In the genomic region with DNA sequence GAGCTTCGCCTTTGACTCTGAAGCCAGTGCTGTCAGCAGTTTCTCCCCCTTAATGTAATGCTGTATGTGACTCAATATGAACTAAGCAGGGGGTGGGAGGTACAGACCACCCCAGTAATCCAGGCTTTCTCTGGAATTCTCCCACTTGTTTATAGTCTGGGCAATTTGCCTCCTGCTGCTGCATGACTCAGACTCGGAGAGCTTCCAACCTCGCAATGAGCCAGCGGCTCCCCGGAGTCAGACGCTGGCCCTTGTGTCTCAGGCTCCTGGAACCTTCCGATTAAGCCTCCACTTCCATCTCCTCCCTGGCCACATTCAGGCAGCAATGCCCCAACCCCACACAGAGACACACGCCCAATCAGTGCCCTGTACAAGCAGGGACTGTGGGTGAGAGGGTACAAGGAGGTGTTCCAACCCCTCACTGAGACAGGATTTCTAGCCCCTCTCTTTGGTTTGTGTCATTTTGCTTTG, we compare ENCODE assay signal across 9 cellular contexts.
DNase-seq lines count a peak whose midpoint lies in the region; FAIRE-seq and TF ChIP-seq lines count a peak whose summit lies in the region.
"Had no signal": no experiment of that assay in that cellular context is flagged by ENCODE, and none has a peak within 500 bp of the region (broad histone marks: within the 10 kb centered on the region; RNA-seq: fewer than 3 reads in every experiment).

No MANE protein-coding gene starts in this region.

- H3K27ac ChIP-seq in HUES48 (ENCODE audit: low read depth, low read length) (peak overlapping the region; percentile 92), keratinocyte (ENCODE audit: control insufficient read depth, insufficient read depth, low read length) (no peak overlapping the region), testis (no peak overlapping the region)

- H3K4me3 Mint-ChIP-seq in MCF 10A (ENCODE audit: unreplicated experiment): peak overlapping the region; percentile 40
- H3K4me3 Mint-ChIP-seq in immature natural killer cell: no peak overlapping the region

- H3K9ac ChIP-seq in HUES48 (ENCODE audit: low read depth, low read length) (peak overlapping the region; percentile 29), keratinocyte (ENCODE audit: control insufficient read depth, extremely low read depth, insufficient read depth, low read length) (no peak overlapping the region)

- CTCF ChIA-PET in MCF 10A (lab: Yijun Ruan, JAX): interaction anchor here (0.6 kb wide), 1 partner anchor 1679 kb away, joined by 3 read pairs; no protein-coding TSS in a partner anchor

- H3K9me3 Mint-ChIP-seq in MCF 10A (ENCODE audit: unreplicated experiment) (peaks cover 7% of the 10 kb centered on the region), immature natural killer cell (no peaks in the 10 kb centered on the region)

- 25 to 39% methylated on average over 8 of the region's 8 CpGs for WGBS in testis, 2 donors

- no peak overlapping the region for H3K4me3 ChIP-seq in HUES48 (ENCODE audit: low read depth, low read length)
- no peak overlapping the region for H3K4me3 ChIP-seq in keratinocyte (ENCODE audit: control insufficient read depth in 2 of 3, extremely low read depth in 1 of 3, insufficient read depth in 2 of 3, low read depth in 1 of 3, low read length in 3 of 3)
- H3K4me3 ChIP-seq in testis: no peak overlapping the region

- H2AFZ ChIP-seq in keratinocyte (ENCODE audit: control insufficient read depth, low read length): peak overlapping the region; percentile 75

- H3K36me3 Mint-ChIP-seq in MCF 10A (ENCODE audit: insufficient read depth, unreplicated experiment) (no peaks in the 10 kb centered on the region), immature natural killer cell (no peaks in the 10 kb centered on the region)

- no peaks in the 10 kb centered on the region for H3K9me1 ChIP-seq in keratinocyte (ENCODE audit: control insufficient read depth, extremely low read depth, insufficient read depth, low read length)

- no TSS peak for BruUV-seq in MCF 10A (replicated peaks; lab: Mats Ljungman, UMichigan)

- intact Hi-C loops in MCF 10A (cut with micrococcal nuclease) (no loop called here), testis (cut with DNase I; ENCODE audit: low total_unique reads) (no loop called here)

- no peaks in the 10 kb centered on the region for H3K27me3 ChIP-seq in HUES48 (ENCODE audit: control insufficient read depth, insufficient read depth, low read length)
- H3K27me3 ChIP-seq in keratinocyte (ENCODE audit: control insufficient read depth, extremely low read depth, insufficient read depth, low read length): no peaks in the 10 kb centered on the region
- no peaks in the 10 kb centered on the region for H3K27me3 ChIP-seq in testis

- H4K20me1 ChIP-seq in keratinocyte (ENCODE audit: control insufficient read depth, extremely low read depth, insufficient read depth, low read length): no peaks in the 10 kb centered on the region

- H3K36me3 ChIP-seq in HUES48 (ENCODE audit: control insufficient read depth, insufficient read depth, low read length) (no peaks in the 10 kb centered on the region), keratinocyte (ENCODE audit: control insufficient read depth in 2 of 2, extremely low read depth in 1 of 2, insufficient read depth in 2 of 2, low read length in 2 of 2) (no peaks in the 10 kb centered on the region), testis (ENCODE audit: low read depth, missing control alignments) (no peaks in the 10 kb centered on the region)

- DNase-seq in MCF 10A (ENCODE audit: unreplicated experiment): peak; percentile 92
- peak; percentile 5 for DNase-seq in keratinocyte (ENCODE audit: low read depth, low spot score)
- peak; percentile 67 for DNase-seq in testis
- no peak for DNase-seq in OCI-M1 (lab: John Stamatoyannopoulos, UW)
- DNase-seq in immature natural killer cell: no peak
- DNase-seq in RPMI8226: no peak
- DNase-seq in NK-92 (lab: John Stamatoyannopoulos, UW; ENCODE audit: unreplicated experiment): no peak
- DNase-seq: NCI-H1105 had no signal

- no peaks in the 10 kb centered on the region for H3K79me2 ChIP-seq in keratinocyte (ENCODE audit: control insufficient read depth, insufficient read depth, low read length)

- H3K4me1 ChIP-seq in HUES48 (ENCODE audit: control insufficient read depth, insufficient read depth, low read length) (peaks cover 38% of the 10 kb centered on the region), keratinocyte (ENCODE audit: control insufficient read depth, extremely low read depth, insufficient read depth, low read length) (peaks cover 21% of the 10 kb centered on the region), testis (no peaks in the 10 kb centered on the region)

- TF ChIP-seq POLR2A in testis (IDR thresholded peaks at IDR 0.05): no peak

- peak; percentile 80 for FAIRE-seq in keratinocyte (lab: Jason Lieb, UNC)

- H3K4me2 ChIP-seq in keratinocyte (ENCODE audit: control insufficient read depth, extremely low read depth, insufficient read depth, low read depth, low read length): peak overlapping the region; percentile 20

- H3K27ac Mint-ChIP-seq in MCF 10A (ENCODE audit: low read depth, unreplicated experiment) (peak overlapping the region; percentile 79), immature natural killer cell (no peak overlapping the region)

- TF ChIP-seq CTCF in MCF 10A (IDR thresholded peaks at IDR 0.05; ENCODE audit: unreplicated experiment) (no peak), keratinocyte (optimal IDR thresholded peaks at IDR 0.05 in 1 of 3, IDR thresholded peaks at IDR 0.05 in 1 of 3, conservative IDR thresholded peaks at IDR 0.05 in 1 of 3; ENCODE audit: extremely low read depth in 1 of 3, insufficient read depth in 2 of 3, low read length in 3 of 3) (no peak), testis (IDR thresholded peaks at IDR 0.05) (no peak)

- POLR2A ChIA-PET in MCF 10A (lab: Yijun Ruan, JAX): interaction anchor here (0.8 to 1.7 kb wide), 6 partner anchors 14 to 248 kb away, joined by 3 to 8 read pairs (median 4); no protein-coding TSS in a partner anchor

- dilution Hi-C loops in keratinocyte (cut with MboI; ENCODE audit: extremely low pct_ligation_motif_present, low sequenced_read_pairs): no loop called here

- H3K4me1 Mint-ChIP-seq in MCF 10A (ENCODE audit: insufficient read depth, unreplicated experiment): peaks cover 24% of the 10 kb centered on the region
- no peaks in the 10 kb centered on the region for H3K4me1 Mint-ChIP-seq in immature natural killer cell

- H3K9me3 ChIP-seq in HUES48 (ENCODE audit: control insufficient read depth, insufficient read depth, low read length) (no peaks in the 10 kb centered on the region), keratinocyte (ENCODE audit: control insufficient read depth, low read depth, low read length) (no peaks in the 10 kb centered on the region), testis (no peaks in the 10 kb centered on the region)

- H3K27me3 Mint-ChIP-seq in MCF 10A (ENCODE audit: insufficient read depth, unreplicated experiment) (no peaks in the 10 kb centered on the region), immature natural killer cell (ENCODE audit: low read depth in 3 of 3) (peaks cover 6 to 14% (median 7%) of the 10 kb centered on the region in 3 donors)

Comparison
In these comparisons a context has a peak if more than half of its experiments do, and no peak if none do; other contexts are left out.
1. DNase-seq: peak in MCF 10A (single experiment), keratinocyte (single experiment) and testis (single experiment); none in OCI-M1 (single experiment), immature natural killer cell (0 of 3), RPMI8226 (single experiment) and NK-92 (single experiment).